Comparison of ENCODE assay signal across 20 cellular contexts in the genomic region with DNA sequence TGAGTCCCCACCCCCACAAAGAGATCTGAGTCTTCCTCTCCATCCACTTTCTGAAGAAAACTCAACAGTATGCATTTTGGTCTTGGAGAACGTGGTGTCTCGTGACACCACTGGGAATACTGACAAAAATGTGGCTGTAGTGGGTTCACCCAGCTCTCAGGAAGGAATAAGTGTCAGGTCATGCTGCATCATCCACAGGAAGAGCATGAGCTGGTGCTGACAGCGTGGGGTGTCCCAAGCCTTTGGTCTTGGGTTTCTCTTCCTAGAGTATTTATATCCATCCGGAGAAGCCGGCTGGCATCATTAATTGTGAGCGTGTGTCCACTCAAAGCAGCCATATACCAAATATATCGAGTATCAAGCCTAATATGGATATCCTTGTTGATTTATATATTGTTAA. TPM values are rescaled to one million over a fixed set of nuclear protein-coding genes. Genes with fewer than 3 reads are reported as not detected.
DNase-seq lines count a peak whose midpoint lies in the region; ATAC-seq and TF ChIP-seq lines count a peak whose summit lies in the region.
"Had no signal": no experiment of that assay in that cellular context is flagged by ENCODE, and none has a peak within 500 bp of the region (broad histone marks: within the 10 kb centered on the region; RNA-seq: fewer than 3 reads in every experiment).

No MANE protein-coding gene starts in this region.

- no peak for TF ChIP-seq CTCF in RWPE1 (conservative IDR thresholded peaks at IDR 0.05; ENCODE audit: low read depth)

- DNase-seq in right cardiac atrium (peak in 1 of 3 donors; percentile 20), left ventricle myocardium superior (no peak), RPMI7951 (ENCODE audit: low read depth) (peak; percentile 22), hepatic stellate cell (ENCODE audit: low spot score) (peak; percentile 28), ureter (ENCODE audit: low spot score) (no peak), COLO829 (ENCODE audit: low spot score) (no peak), RWPE1 (ENCODE audit: low spot score) (no peak)
- DNase-seq: activated CD4-positive, alpha-beta T cell treated with anti-CD3 and anti-CD28 coated beads for 1 hour; activated naive CD4-positive, alpha-beta T cell treated with anti-CD3 and anti-CD28 coated beads, Interleukin-2, amount 10 ng/mL, durations not matched to agents 7 days and 5 days; activated T-cell treated with anti-CD3 and anti-CD28 coated beads, Interleukin-2, amount 50 U/mL, for 48 hours; CD8-positive, alpha-beta T cell; glutamatergic neuron; left ventricle myocardium inferior; mucosa of descending colon; NCI-H1694 treated with DMSO at 0.1 percent for 48 hours; NCI-H526 treated with DMSO at 0.1 percent for 48 hours; spleen had no signal

- H3K9me3 ChIP-seq in right cardiac atrium (ENCODE audit: control insufficient read depth, low read length) = no peaks in the 10 kb centered on the region
- H3K9me3 ChIP-seq: esophagus muscularis mucosa, left ventricle myocardium inferior, mucosa of descending colon, neutrophil, spleen had no signal

- H3K4me3 ChIP-seq in right cardiac atrium (ENCODE audit: low read length) = no peak overlapping the region
- H3K4me3 ChIP-seq: esophagus muscularis mucosa, left ventricle myocardium inferior, mucosa of descending colon, spleen had no signal

- peaks cover 2% of the 10 kb centered on the region for H3K4me1 ChIP-seq in right cardiac atrium (ENCODE audit: control insufficient read depth, insufficient read depth, low read length)

- peak; percentile 47 to 49 for ATAC-seq in right cardiac atrium
- ATAC-seq in left ventricle myocardium superior = no peak
- no peak for ATAC-seq in GM21619 (IDR thresholded peaks at IDR 0.05; ENCODE audit: unreplicated experiment)
- ATAC-seq: CD8-positive, alpha-beta T cell; mucosa of descending colon had no signal

- no peak overlapping the region for H3K27ac ChIP-seq in right cardiac atrium (ENCODE audit: low read length)
- H3K27ac ChIP-seq in RWPE1 = no peak overlapping the region
- H3K27ac ChIP-seq: esophagus muscularis mucosa, left ventricle myocardium inferior, neutrophil, spleen had no signal

- intact Hi-C loops in right cardiac atrium (cut with DNase I) = loop anchor here in 1 of 4 donors (5.0 kb wide), 1 partner anchor 186 kb away; the partner anchor contains the start of gene NOG
- intact Hi-C loops in left ventricle myocardium superior (cut with micrococcal nuclease) = loop anchor here (10.0 kb wide), 1 partner anchor 183 kb away; the partner anchor contains the start of gene NOG

- CTCF ChIA-PET in RWPE1 (lab: Yijun Ruan, JAX) = interaction anchor here (1.0 kb wide), 1 partner anchor 185 kb away, joined by 4 read pairs; the partner anchor contains the start of gene NOG

- POLR2A ChIA-PET in RWPE1 (lab: Yijun Ruan, JAX; ENCODE audit: low non-redundant PET) = no interaction called here

- WGBS in right cardiac atrium = 52% methylated on average over 7 of the region's 7 CpGs

- H3K27me3 ChIP-seq in right cardiac atrium (ENCODE audit: control insufficient read depth, insufficient read depth) = no peaks in the 10 kb centered on the region

RNA-seq across cellular contexts. Expression of gene C17orf67, which starts 55.9 kb away (rescaled TPM):
- total RNA-seq in right cardiac atrium (1 to 10 TPM in 2 of 4 donors, under 1 TPM in 2; 0.65 to 1.3 (median 1.0) TPM), left ventricle myocardium superior (1.1 TPM), ureter (3.2 TPM)
- polyA plus RNA-seq in right cardiac atrium = 0.43 TPM
- 0.10 and 0.12 TPM in 2 replicates for total RNA-seq in RPMI7951 (2014; rRNA removed; shearing (Covaris generic))

RNA-seq across cellular contexts. Expression of gene DGKE, which starts 56.1 kb away (rescaled TPM):
- total RNA-seq in right cardiac atrium (1 to 10 TPM; 4.7 to 6.0 (median 5.7) TPM), left ventricle myocardium superior (3.6 TPM), ureter (15.4 TPM)
- 2.4 TPM for polyA plus RNA-seq in right cardiac atrium
- total RNA-seq in RPMI7951 (2014; rRNA removed; shearing (Covaris generic)) = 0.29 and 3.1 TPM in 2 replicates

Comparison
In these comparisons a context has a peak if more than half of its experiments do, and no peak if none do; other contexts are left out.
1. ATAC-seq: peak in right cardiac atrium (2 of 2); none in left ventricle myocardium superior (single experiment) and GM21619 (single experiment).
2. DNase-seq: peak in RPMI7951 (single experiment) and hepatic stellate cell (single experiment); none in left ventricle myocardium superior (single experiment), ureter (single experiment), COLO829 (single experiment) and RWPE1 (single experiment).